In the genomic region with DNA sequence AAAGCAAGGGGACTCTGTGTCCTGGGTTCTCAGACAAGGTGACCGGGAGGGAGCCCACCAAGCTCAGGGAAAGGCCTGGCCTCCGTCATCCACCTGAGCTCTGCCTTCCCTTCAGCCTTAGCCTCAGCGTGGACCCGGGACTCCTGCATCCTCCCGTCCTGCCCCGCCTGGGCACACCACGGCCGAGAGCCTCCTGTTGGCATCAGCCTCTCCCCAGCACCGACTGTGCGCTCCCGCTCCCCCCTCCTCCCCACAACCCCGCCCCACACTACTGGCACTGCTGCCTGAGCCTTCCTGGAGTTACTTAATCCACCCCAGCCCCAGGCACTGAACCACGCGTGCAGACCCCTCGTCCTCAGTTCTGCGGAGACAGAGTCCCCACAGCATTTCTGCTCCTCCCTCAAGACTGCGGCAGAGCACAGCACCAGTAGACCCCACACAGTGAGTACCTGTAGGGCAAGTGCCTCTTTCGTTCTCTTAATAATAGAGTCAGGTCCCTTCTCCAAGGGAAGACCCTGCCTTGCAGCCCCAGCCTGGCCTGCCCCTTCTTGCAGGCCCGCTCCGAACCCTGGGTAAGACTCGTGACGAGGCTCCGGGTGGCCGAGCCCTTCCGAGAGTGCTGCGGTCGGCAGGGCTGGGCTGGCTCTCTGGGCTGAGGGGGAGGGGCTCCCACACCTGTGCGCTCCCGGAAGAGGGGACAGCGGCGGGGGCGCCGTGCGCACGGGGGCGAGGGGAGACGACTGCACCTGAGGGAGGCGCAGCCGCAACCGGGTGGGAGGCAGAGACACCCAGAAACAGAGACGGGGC, we compare ENCODE assay signal across 9 cellular contexts. TPM values are rescaled to one million over a fixed set of nuclear protein-coding genes. Genes with fewer than 3 reads are reported as not detected.
DNase-seq lines count a peak whose midpoint lies in the region; ATAC-seq and TF ChIP-seq lines count a peak whose summit lies in the region.
"Had no signal": no experiment of that assay in that cellular context is flagged by ENCODE, and none has a peak within 500 bp of the region (broad histone marks: within the 10 kb centered on the region; RNA-seq: fewer than 3 reads in every experiment).

A gene with protein sequence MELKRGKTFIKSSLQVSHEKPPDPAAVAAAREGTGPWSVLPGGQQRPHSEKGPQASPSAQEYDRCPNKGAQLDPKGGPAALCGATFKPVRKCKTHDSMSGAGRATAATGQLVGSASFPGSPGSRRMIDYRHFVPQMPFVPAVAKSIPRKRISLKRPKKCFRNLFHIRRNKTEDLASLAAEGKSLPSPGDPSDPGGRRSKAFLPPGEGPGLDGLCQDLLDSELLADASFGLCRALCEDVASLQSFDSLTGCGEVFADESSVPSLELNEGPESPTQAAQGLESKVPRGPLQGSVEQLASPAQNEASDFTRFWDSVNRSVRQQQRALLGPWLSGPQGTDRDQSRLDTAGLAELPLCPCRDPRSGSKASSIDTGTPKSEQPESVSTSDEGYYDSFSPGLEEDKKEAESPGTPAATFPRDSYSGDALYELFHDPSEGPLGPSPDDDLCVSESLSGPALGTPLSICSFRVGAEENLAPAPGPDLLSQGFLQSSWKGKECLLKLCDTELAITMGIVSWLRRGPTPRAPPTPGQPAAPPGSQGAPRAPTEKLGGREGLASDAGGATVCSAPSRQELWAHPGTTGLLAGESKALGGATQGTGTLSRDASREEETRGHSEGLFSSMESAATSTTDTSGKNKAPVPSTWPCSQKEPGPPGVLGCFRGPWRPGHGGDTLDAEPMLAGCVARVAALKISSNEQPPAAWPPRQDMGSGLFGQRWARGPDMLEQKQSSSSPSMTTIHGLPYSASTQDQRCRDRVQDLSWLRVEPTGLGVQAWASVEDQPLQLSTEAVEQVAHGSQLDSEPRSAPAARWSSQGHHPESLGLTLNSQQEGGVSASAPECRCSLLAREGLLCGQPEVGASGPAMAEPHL (plus strand): TSS at position 307 of the 807 bp plus-strand sequence. CDS start 6,533 bp downstream, outside the sequence.

- ATAC-seq in SK-N-SH treated with all-trans-retinoic acid at 6 μM for 48 hours = no peak
- ATAC-seq in HG03571 (IDR thresholded peaks at IDR 0.05; ENCODE audit: unreplicated experiment) = no peak

- no peak within 1 kb of the TSS for H3K4me3 Mint-ChIP-seq in activated naive CD4-positive, alpha-beta T cell treated with anti-CD3 and anti-CD28 coated beads, Interleukin-2, amount 10 ng/mL, durations not matched to agents 7 days and 5 days

- 0 out of 2 replicates have a peak, but pooled peaks cover 3% of the 10 kb centered on the region for H4K20me1 ChIP-seq in SK-N-SH (ENCODE audit: insufficient read depth)

- H3K9ac ChIP-seq in SK-N-SH (no peak within 1 kb of the TSS), iPS-20b (ENCODE audit: low read depth, low read length) (no peak within 1 kb of the TSS; the same call in 1 of the 2 replicates)

- H3K9me3 ChIP-seq in SK-N-SH (no peaks in the 10 kb centered on the region), iPS-20b (ENCODE audit: insufficient read depth, low read depth, low read length) (no peaks in the 10 kb centered on the region)

- no peaks in the 10 kb centered on the region for H3K9me3 Mint-ChIP-seq in activated naive CD4-positive, alpha-beta T cell treated with anti-CD3 and anti-CD28 coated beads, Interleukin-2, amount 10 ng/mL, durations not matched to agents 7 days and 5 days

- TF ChIP-seq RAD21 in SK-N-SH (IDR thresholded peaks at IDR 0.05; ENCODE audit: low read length) = no peak

- H2AFZ ChIP-seq in SK-N-SH (ENCODE audit: low read depth) = no peak within 1 kb of the TSS

- H3K36me3 Mint-ChIP-seq in activated naive CD4-positive, alpha-beta T cell treated with anti-CD3 and anti-CD28 coated beads, Interleukin-2, amount 10 ng/mL, durations not matched to agents 7 days and 5 days = no peaks in the 10 kb centered on the region

- peaks cover 0 to 27% of the 10 kb centered on the region in 2 experiments; a peak in 1 of 4 replicates for H3K4me1 ChIP-seq in SK-N-SH (ENCODE audit: control insufficient read depth in 1 of 2, insufficient read depth in 2 of 2, low read depth in 1 of 2, low read length in 1 of 2)
- H3K4me1 ChIP-seq in iPS-20b (ENCODE audit: insufficient read depth, low read length) = no peaks in the 10 kb centered on the region

- peaks cover 7% of the 10 kb centered on the region for H3K4me1 Mint-ChIP-seq in activated naive CD4-positive, alpha-beta T cell treated with anti-CD3 and anti-CD28 coated beads, Interleukin-2, amount 10 ng/mL, durations not matched to agents 7 days and 5 days

- CTCF ChIA-PET in SK-N-SH (lab: Yijun Ruan, JAX) = interaction anchor here (1.1 to 1.4 kb wide), 3 partner anchors 11 to 118 kb away, joined by 3 read pairs; no protein-coding TSS in a partner anchor
- CTCF ChIA-PET in activated naive CD4-positive, alpha-beta T cell treated with anti-CD3 and anti-CD28 coated beads, Interleukin-2, amount 10 ng/mL, durations not matched to agents 7 days and 5 days (lab: Charles Lee) = no interaction called here

- peak within 1 kb of the TSS in 1 of 2 experiments; percentile 75; a peak in 2 of 4 replicates for H3K27ac ChIP-seq in SK-N-SH (ENCODE audit: low read depth in 2 of 2, low read length in 1 of 2)
- no peak within 1 kb of the TSS for H3K27ac ChIP-seq in iPS-20b (ENCODE audit: low read length)
- H3K27ac ChIP-seq in temporal lobe (ENCODE audit: low read depth, low read length) = peak within 1 kb of the TSS; percentile 65
- H3K27ac ChIP-seq: HL-60 had no signal

- no peaks in the 10 kb centered on the region for H3K79me2 ChIP-seq in SK-N-SH (ENCODE audit: insufficient read depth)

- H3K4me3 ChIP-seq in SK-N-SH (ENCODE audit: low read depth in 2 of 2, low read length in 1 of 2) = peak within 1 kb of the TSS in 1 of 2 experiments; percentile 51; a peak in 2 of 4 replicates
- peak within 1 kb of the TSS; percentile 73 for H3K4me3 ChIP-seq in iPS-20b (ENCODE audit: low read length)

- POLR2A ChIA-PET in SK-N-SH (lab: Yijun Ruan, JAX) = interaction anchor here (1.0 kb wide), 1 partner anchor 11 kb away, joined by 6 read pairs; no protein-coding TSS in a partner anchor

- H3K9me2 ChIP-seq in SK-N-SH = no peaks in the 10 kb centered on the region

- WGBS in SK-N-SH (ENCODE audit: low lambda C conversion rate) = 16% methylated on average over 13 of the region's 41 CpGs

- H3K27me3 Mint-ChIP-seq in activated naive CD4-positive, alpha-beta T cell treated with anti-CD3 and anti-CD28 coated beads, Interleukin-2, amount 10 ng/mL, durations not matched to agents 7 days and 5 days = peaks cover 57% of the 10 kb centered on the region

- no peak within 1 kb of the TSS for H3K27ac Mint-ChIP-seq in activated naive CD4-positive, alpha-beta T cell treated with anti-CD3 and anti-CD28 coated beads, Interleukin-2, amount 10 ng/mL, durations not matched to agents 7 days and 5 days

- no peak within 1 kb of the TSS; the same call in 1 of the 2 replicates for H3K4me2 ChIP-seq in SK-N-SH

- no peak for TF ChIP-seq EP300 in SK-N-SH (IDR thresholded peaks at IDR 0.05; ENCODE audit: borderline replicate concordance in 1 of 2, low read depth in 1 of 2, low read length in 1 of 2)

- H3K27me3 ChIP-seq in SK-N-SH (ENCODE audit: insufficient read depth) (no peaks in the 10 kb centered on the region; the same call in 1 of the 2 replicates), iPS-20b (ENCODE audit: insufficient read depth, low read length) (peaks cover 59% of the 10 kb centered on the region)

- H3K36me3 ChIP-seq in SK-N-SH (replicated peaks in 1 of 2; ENCODE audit: control insufficient read depth in 1 of 2, insufficient read depth in 2 of 2, low read length in 1 of 2) (no peaks in the 10 kb centered on the region), iPS-20b (ENCODE audit: insufficient read depth, low read depth, low read length) (no peaks in the 10 kb centered on the region)

- no peaks in the 10 kb centered on the region for H3F3A ChIP-seq in SK-N-SH (replicated peaks; ENCODE audit: insufficient read depth)

- TF ChIP-seq CTCF in SK-N-SH (IDR thresholded peaks at IDR 0.05) = no peak

- peak; percentile 87 for DNase-seq in SK-N-SH
- DNase-seq in NCI-H82 treated with DMSO at 0.1 percent for 48 hours (lab: John Stamatoyannopoulos, UW; ENCODE audit: unreplicated experiment) = peak; percentile 13
- DNase-seq in NCI-H774 (lab: John Stamatoyannopoulos, UW) = no peak
- no peak for DNase-seq in activated naive CD4-positive, alpha-beta T cell treated with anti-CD3 and anti-CD28 coated beads, Interleukin-2, amount 10 ng/mL, durations not matched to agents 7 days and 5 days

TF ChIP-seq in SK-N-SH, 30 proteins besides CTCF, POLR2A, EP300 and RAD21 (continues in another document):
- TF ChIP-seq YY1 (IDR thresholded peaks at IDR 0.05; ENCODE audit: low read depth) = no peak
- TF ChIP-seq GATA2 (CRISPR knock-in tag; IDR thresholded peaks at IDR 0.05) = no peak
- TF ChIP-seq GABPA (IDR thresholded peaks at IDR 0.05; ENCODE audit: low read depth) = no peak
- TF ChIP-seq TAF1 (IDR thresholded peaks at IDR 0.05; ENCODE audit: borderline replicate concordance, low read depth, low read length) = no peak
- no peak for TF ChIP-seq EZH2phosphoT487 (IDR thresholded peaks at IDR 0.05; ENCODE audit: borderline replicate concordance, low read depth)
- no peak for TF ChIP-seq TCF12 (IDR thresholded peaks at IDR 0.05)
- no peak for TF ChIP-seq SMC3 (IDR thresholded peaks at IDR 0.05; ENCODE audit: low read depth, low read length)

TF ChIP-seq in SK-N-SH treated with all-trans-retinoic acid at 6 μM for 48 hours, 23 proteins besides CTCF, POLR2A, EP300 and RAD21 (continues in another document):
- no peak for TF ChIP-seq ZC3H10 (CRISPR knock-in tag; IDR thresholded peaks at IDR 0.05)

RNA-seq across cellular contexts. Expression of the gene that starts here (rescaled TPM):
- polyA plus RNA-seq in SK-N-SH (2012; rRNA removed) = under 0.01 and 0.03 TPM in 2 replicates
- polyA plus RNA-seq in SK-N-SH (2012; cell fraction: cytosol; rRNA removed) = 0.01 and 0.05 TPM in 2 replicates
- polyA plus RNA-seq in SK-N-SH (2012; cell fraction: nucleus; rRNA removed) = 0.01 TPM in 1 of 2 replicates, not detected in the other
- total RNA-seq in temporal lobe = 26.8 TPM

Comparison
In these comparisons a context has a peak if more than half of its experiments do, and no peak if none do; other contexts are left out.
1. Peak in DNase-seq in SK-N-SH; RNA of the gene not detected or under 1 TPM.